ENCODE assay signal across 2 cellular contexts in genomic region chr9:134440636-134441226, GRCh38.
TF ChIP-seq lines count a peak whose summit lies in the region.

No MANE protein-coding gene starts in this region.

TF ChIP-seq in WTC11, 78 proteins besides CTCF, POLR2A, EP300 and RAD21 (continued from another document):
- TF ChIP-seq MYBL2 (CRISPR knock-in tag; IDR thresholded peaks at IDR 0.05) = no peak
- no peak for TF ChIP-seq E2F1 (CRISPR knock-in tag; IDR thresholded peaks at IDR 0.05)
- TF ChIP-seq CREM (CRISPR knock-in tag; IDR thresholded peaks at IDR 0.05) = no peak
- no peak for TF ChIP-seq SOX15 (CRISPR knock-in tag; IDR thresholded peaks at IDR 0.05)
- no peak for TF ChIP-seq PRRX2 (CRISPR knock-in tag; IDR thresholded peaks at IDR 0.05)
- no peak for TF ChIP-seq ZNF512 (CRISPR knock-in tag; IDR thresholded peaks at IDR 0.05; ENCODE audit: borderline replicate concordance)
- no peak for TF ChIP-seq ZNF232 (CRISPR knock-in tag; IDR thresholded peaks at IDR 0.05)
- TF ChIP-seq ZNF396 (CRISPR knock-in tag; IDR thresholded peaks at IDR 0.05; ENCODE audit: borderline replicate concordance) = no peak
- TF ChIP-seq FOXP1 (CRISPR knock-in tag; IDR thresholded peaks at IDR 0.05; ENCODE audit: borderline replicate concordance) = no peak
- no peak for TF ChIP-seq ZNF317 (CRISPR knock-in tag; IDR thresholded peaks at IDR 0.05; ENCODE audit: borderline replicate concordance, low read depth)
- TF ChIP-seq JUN (CRISPR knock-in tag; IDR thresholded peaks at IDR 0.05) = no peak
- TF ChIP-seq RORB (CRISPR knock-in tag; IDR thresholded peaks at IDR 0.05) = no peak
- TF ChIP-seq ATF1 (CRISPR knock-in tag; IDR thresholded peaks at IDR 0.05) = no peak
- TF ChIP-seq GTF2I (CRISPR knock-in tag; conservative IDR thresholded peaks at IDR 0.05) = no peak
- no peak for TF ChIP-seq MAX (CRISPR knock-in tag; IDR thresholded peaks at IDR 0.05)
- no peak for TF ChIP-seq NFATC4 (CRISPR knock-in tag; IDR thresholded peaks at IDR 0.05)
- TF ChIP-seq USF2 (CRISPR knock-in tag; IDR thresholded peaks at IDR 0.05) = no peak

TF ChIP-seq in liver, 16 proteins besides CTCF, POLR2A, EP300 and RAD21 (continued from another document):
- no peak for TF ChIP-seq ATF3 (IDR thresholded peaks at IDR 0.05)
